In the genomic region with DNA sequence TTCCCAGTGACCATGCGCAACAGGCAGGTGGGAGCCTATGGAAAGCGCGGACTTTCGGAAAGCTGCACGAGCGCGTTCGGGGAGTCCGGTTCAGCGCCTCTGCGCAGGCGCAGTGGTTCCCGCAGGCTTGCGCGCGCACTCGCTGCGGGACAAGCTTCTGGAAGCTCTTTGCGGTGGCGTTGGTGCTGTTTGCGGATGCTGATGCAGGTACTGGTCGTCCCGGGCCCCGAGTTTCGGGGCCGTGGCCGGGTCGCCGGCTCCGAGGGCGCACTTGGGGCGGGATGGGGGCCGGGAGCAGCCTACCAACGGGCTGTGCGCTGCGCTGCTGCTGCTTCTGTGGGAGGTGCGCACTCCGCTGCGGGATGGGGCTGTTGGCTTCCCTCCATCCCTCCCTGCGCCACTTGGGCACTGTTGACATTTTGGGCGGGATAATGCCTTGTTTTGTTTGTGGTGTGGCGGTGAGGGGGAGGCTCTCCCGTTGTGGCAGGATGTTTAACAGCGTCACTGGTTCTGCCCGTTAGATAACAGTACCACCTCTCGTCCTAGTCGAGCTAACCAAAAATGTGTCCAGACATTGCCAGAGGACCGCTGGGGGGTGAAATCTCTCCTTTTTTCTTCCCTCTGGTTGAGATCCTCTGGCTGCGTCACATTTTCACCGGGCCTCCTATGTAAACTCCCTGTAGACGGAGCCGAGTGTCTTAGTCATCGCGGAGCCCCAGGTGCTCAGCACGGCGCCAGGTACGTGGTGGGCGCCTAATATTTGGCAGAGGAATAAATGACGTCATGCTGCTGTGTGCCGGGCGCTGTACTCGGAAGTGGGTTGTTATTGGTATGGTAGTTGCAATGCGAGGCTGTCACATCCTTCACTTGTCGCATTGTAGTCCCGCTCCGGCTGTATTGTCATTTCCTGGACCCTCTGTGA, we compare ENCODE assay signal across 9 cellular contexts. TPM values are rescaled to one million over a fixed set of nuclear protein-coding genes. Genes with fewer than 3 reads are reported as not detected.
DNase-seq lines count a peak whose midpoint lies in the region; ATAC-seq, FAIRE-seq and TF ChIP-seq lines count a peak whose summit lies in the region.
"Had no signal": no experiment of that assay in that cellular context is flagged by ENCODE, and none has a peak within 500 bp of the region (broad histone marks: within the 10 kb centered on the region; RNA-seq: fewer than 3 reads in every experiment).

A gene (plus strand): TSS at position 124 of the 922 bp plus-strand sequence. CDS start 2,217 bp downstream, outside the sequence.

- DNase-seq in A172 (ENCODE audit: low spot score) (peak; percentile 9), NCI-H2171 (lab: John Stamatoyannopoulos, UW) (peak; percentile 68), choroid plexus epithelial cell (ENCODE audit: low read depth) (peak; percentile 86), kidney (peak; percentile 88), smooth muscle cell of the brain vasculature (ENCODE audit: low read depth, low spot score) (peak; percentile 36)
- DNase-seq in activated CD4-positive, alpha-beta T cell treated with anti-CD3 and anti-CD28 coated beads, Interleukin-2, amount 10 ng/mL, durations not matched to agents 7 days and 5 days = peak; percentile 63
- DNase-seq: DND-41 had no signal

- H3K4me1 ChIP-seq in kidney (ENCODE audit: control insufficient read depth in 1 of 2, insufficient read depth in 1 of 2, low read depth in 1 of 2, low read length in 2 of 2) = peaks cover 4 to 5% of the 10 kb centered on the region in 2 donors

- intact Hi-C loops in kidney (cut with DNase I) = no loop called here

- no peaks in the 10 kb centered on the region for H3K9me3 ChIP-seq in kidney (ENCODE audit: control insufficient read depth in 1 of 2, low read length in 2 of 2)

- peaks cover 7% of the 10 kb centered on the region for H3K9me3 Mint-ChIP-seq in activated CD4-positive, alpha-beta T cell treated with anti-CD3 and anti-CD28 coated beads, Interleukin-2, amount 10 ng/mL, durations not matched to agents 7 days and 5 days

- POLR2A ChIA-PET in activated CD4-positive, alpha-beta T cell treated with anti-CD3 and anti-CD28 coated beads, Interleukin-2, amount 10 ng/mL, durations not matched to agents 7 days and 5 days (lab: Charles Lee) = no interaction called here

- H3K36me3 ChIP-seq in kidney (ENCODE audit: control insufficient read depth in 1 of 2, insufficient read depth in 2 of 2, low read length in 2 of 2) = no peaks in the 10 kb centered on the region

- TF ChIP-seq CTCF in choroid plexus epithelial cell (conservative IDR thresholded peaks at IDR 0.05; ENCODE audit: low read depth, low read length) = no peak
- no peak for TF ChIP-seq CTCF in kidney (IDR thresholded peaks at IDR 0.05; ENCODE audit: borderline replicate concordance, extremely low read depth, insufficient read depth)

- no peak within 1 kb of the TSS for H3K27ac ChIP-seq in kidney (ENCODE audit: low read depth in 2 of 2, low read length in 2 of 2)

- peak within 1 kb of the TSS; percentile 89 to 95 for H3K9ac ChIP-seq in kidney (ENCODE audit: low read length in 2 of 2)

- H3K4me3 Mint-ChIP-seq in activated CD4-positive, alpha-beta T cell treated with anti-CD3 and anti-CD28 coated beads, Interleukin-2, amount 10 ng/mL, durations not matched to agents 7 days and 5 days = peak within 1 kb of the TSS; percentile 88

- CTCF ChIA-PET in activated CD4-positive, alpha-beta T cell treated with anti-CD3 and anti-CD28 coated beads, Interleukin-2, amount 10 ng/mL, durations not matched to agents 7 days and 5 days (lab: Charles Lee) = interaction anchor here (0.6 to 1.6 kb wide), 3 partner anchors 12 to 1683 kb away, joined by 3 to 4 read pairs (median 3); no protein-coding TSS in a partner anchor

- H3K27me3 Mint-ChIP-seq in activated CD4-positive, alpha-beta T cell treated with anti-CD3 and anti-CD28 coated beads, Interleukin-2, amount 10 ng/mL, durations not matched to agents 7 days and 5 days = no peaks in the 10 kb centered on the region

- peak within 1 kb of the TSS; percentile 94 for H3K27ac Mint-ChIP-seq in activated CD4-positive, alpha-beta T cell treated with anti-CD3 and anti-CD28 coated beads, Interleukin-2, amount 10 ng/mL, durations not matched to agents 7 days and 5 days

- peaks cover 26% of the 10 kb centered on the region for H3K4me1 Mint-ChIP-seq in activated CD4-positive, alpha-beta T cell treated with anti-CD3 and anti-CD28 coated beads, Interleukin-2, amount 10 ng/mL, durations not matched to agents 7 days and 5 days

- H3K4me3 ChIP-seq in choroid plexus epithelial cell (ENCODE audit: low read depth, low read length) = peak within 1 kb of the TSS; percentile 83
- peak within 1 kb of the TSS; percentile 83 to 86 for H3K4me3 ChIP-seq in kidney (ENCODE audit: low read length in 2 of 2)

- H3K36me3 Mint-ChIP-seq in activated CD4-positive, alpha-beta T cell treated with anti-CD3 and anti-CD28 coated beads, Interleukin-2, amount 10 ng/mL, durations not matched to agents 7 days and 5 days (ENCODE audit: low read depth) = peaks cover 7% of the 10 kb centered on the region

- peak; percentile 57 for ATAC-seq in GM21367 (IDR thresholded peaks at IDR 0.05; ENCODE audit: unreplicated experiment)
- ATAC-seq in HG02970 (IDR thresholded peaks at IDR 0.05; ENCODE audit: low FRiP score, unreplicated experiment) = no peak

- no peak for FAIRE-seq in kidney (lab: Jason Lieb, UNC)

RNA-seq across cellular contexts. Expression of the gene that starts here (rescaled TPM):
- total RNA-seq in A172 (2014; rRNA removed; shearing (Covaris generic)) = 0.53 and 0.77 TPM in 2 replicates
- 1 to 10 TPM; 2.4 to 2.7 TPM for total RNA-seq in activated CD4-positive, alpha-beta T cell treated with anti-CD3 and anti-CD28 coated beads, Interleukin-2, amount 10 ng/mL, durations not matched to agents 7 days and 5 days
- total RNA-seq in kidney = 14.5 TPM
- 0.43 TPM for polyA plus RNA-seq in kidney (ENCODE audit: insufficient read depth, low read depth, low replicate concordance)

Comparison
In these comparisons a context has a peak if more than half of its experiments do, and no peak if none do; other contexts are left out.
1. Peak in DNase-seq in A172; RNA of the gene not detected or under 1 TPM.
2. DNase-seq: peak in every context shown above with its lines; median percentile 88 in kidney; 86 in choroid plexus epithelial cell; 68 in NCI-H2171; 63 in activated CD4-positive, alpha-beta T cell treated with anti-CD3 and anti-CD28 coated beads, Interleukin-2, amount 10 ng/mL, durations not matched to agents 7 days and 5 days; 36 in smooth muscle cell of the brain vasculature; 9 in A172.